ENCODE assay signal across 8 cellular contexts in the genomic region with DNA sequence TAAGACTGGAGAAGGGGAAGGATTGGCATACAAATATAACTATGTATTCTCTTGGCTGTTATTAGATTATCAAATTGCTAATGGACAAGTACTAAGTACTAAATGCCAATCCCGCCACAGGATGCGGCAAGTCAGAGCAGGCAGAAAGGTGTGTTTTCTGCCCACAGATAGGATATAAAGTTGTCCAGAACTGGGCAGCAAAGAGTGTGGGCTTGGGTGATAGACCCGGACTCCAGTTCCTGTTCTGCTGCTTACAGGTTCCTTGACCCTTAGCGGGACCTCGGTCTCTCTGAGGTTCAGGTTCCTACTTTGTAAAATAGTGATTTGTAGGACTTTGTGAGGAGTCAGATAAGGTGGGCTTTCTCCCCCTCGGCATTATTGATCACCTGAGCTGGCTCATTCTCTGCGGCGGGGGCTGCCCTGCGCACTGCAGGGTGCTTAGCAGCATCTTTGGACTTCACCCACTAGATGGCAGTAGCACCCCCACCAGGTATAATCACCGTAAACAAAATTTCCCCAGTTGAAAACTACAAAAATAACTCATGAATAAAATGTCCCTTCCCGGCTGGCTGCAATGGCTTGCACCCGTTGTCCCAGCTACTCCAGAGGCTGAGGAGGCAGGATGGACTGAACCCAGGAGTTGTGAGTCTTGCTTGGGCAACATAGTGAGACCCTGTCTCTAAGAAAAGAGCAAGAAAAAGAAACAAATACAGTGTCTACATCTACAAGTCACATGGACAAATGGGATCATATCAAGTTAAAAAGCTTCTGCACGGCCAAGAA.
DNase-seq lines count a peak whose midpoint lies in the region; ATAC-seq and TF ChIP-seq lines count a peak whose summit lies in the region.

No MANE protein-coding gene starts in this region.

- POLR2A ChIA-PET in CD8-positive, alpha-beta memory T cell (lab: Charles Lee): no interaction called here

- peak; percentile 79 for ATAC-seq in GM21528 (IDR thresholded peaks at IDR 0.05; ENCODE audit: low FRiP score, unreplicated experiment)

- H3K36me3 ChIP-seq in left ventricle myocardium inferior: no peaks in the 10 kb centered on the region
- no peaks in the 10 kb centered on the region for H3K36me3 ChIP-seq in CD8-positive, alpha-beta memory T cell (ENCODE audit: insufficient read depth, low read length)

- CTCF ChIA-PET in CD8-positive, alpha-beta memory T cell (lab: Charles Lee): interaction anchor here (1.4 kb wide), 2 partner anchors 14 to 21 kb away, joined by 3 to 4 read pairs; no protein-coding TSS in a partner anchor

- H3K36me3 Mint-ChIP-seq in CD8-positive, alpha-beta memory T cell: no peaks in the 10 kb centered on the region

- H3K27ac Mint-ChIP-seq in CD8-positive, alpha-beta memory T cell: no peak overlapping the region

- peaks cover 3 to 5% (median 5%) of the 10 kb centered on the region in 3 donors for H3K4me1 Mint-ChIP-seq in CD8-positive, alpha-beta memory T cell

- H3K4me3 Mint-ChIP-seq in CD8-positive, alpha-beta memory T cell: no peak overlapping the region

- DNase-seq in NCI-H2171 treated with DMSO at 0.1 percent for 48 hours (lab: John Stamatoyannopoulos, UW) (peak; percentile 26), NCI-H2171 (lab: John Stamatoyannopoulos, UW) (no peak), HuH-7.5 (ENCODE audit: low spot score) (peak; percentile 51), left ventricle myocardium inferior (no peak)
- peak; percentile 18 for DNase-seq in activated CD8-positive, alpha-beta memory T cell treated with anti-CD3 and anti-CD28 coated beads, Interleukin-2, amount 50 U/mL, for 4 hours
- peak; percentile 7 for DNase-seq in stimulated activated CD8-positive, alpha-beta memory T cell treated with anti-CD3 and anti-CD28 coated beads, Interleukin-7, amount 100 ng/mL, for 24 hours (ENCODE audit: low read depth)
- DNase-seq in CD8-positive, alpha-beta memory T cell: no peak

- H3K27me3 Mint-ChIP-seq in CD8-positive, alpha-beta memory T cell: peaks cover 2 to 24% of the 10 kb centered on the region in 2 donors

- H3K4me1 ChIP-seq in left ventricle myocardium inferior: peaks cover 4% of the 10 kb centered on the region
- no peaks in the 10 kb centered on the region for H3K4me1 ChIP-seq in CD8-positive, alpha-beta memory T cell (ENCODE audit: insufficient read depth, low read length)

- no peaks in the 10 kb centered on the region for H3K9me3 ChIP-seq in left ventricle myocardium inferior (replicated peaks)
- H3K9me3 ChIP-seq in CD8-positive, alpha-beta memory T cell (ENCODE audit: low read length): no peaks in the 10 kb centered on the region

- no peak overlapping the region for H3K27ac ChIP-seq in left ventricle myocardium inferior (replicated peaks)
- H3K27ac ChIP-seq in CD8-positive, alpha-beta memory T cell (ENCODE audit: low read depth, low read length): no peak overlapping the region

- TF ChIP-seq CTCF in left ventricle myocardium inferior (IDR thresholded peaks at IDR 0.05; ENCODE audit: borderline replicate concordance): peak; percentile 78

- intact Hi-C loops in left ventricle myocardium inferior (cut with micrococcal nuclease): no loop called here

- H3K4me3 ChIP-seq in left ventricle myocardium inferior: no peak overlapping the region
- no peak overlapping the region for H3K4me3 ChIP-seq in CD8-positive, alpha-beta memory T cell (ENCODE audit: low read length)

- H3K27me3 ChIP-seq in left ventricle myocardium inferior (ENCODE audit: low read depth): peaks cover 40% of the 10 kb centered on the region
- no peaks in the 10 kb centered on the region for H3K27me3 ChIP-seq in CD8-positive, alpha-beta memory T cell (ENCODE audit: insufficient read depth, low read length, poor library complexity, severe bottlenecking)

- peaks cover 0 to 2% (median 0%) of the 10 kb centered on the region in 5 donors for H3K9me3 Mint-ChIP-seq in CD8-positive, alpha-beta memory T cell

Comparison
In these comparisons a context has a peak if more than half of its experiments do, and no peak if none do; other contexts are left out.
1. DNase-seq: peak in NCI-H2171 treated with DMSO at 0.1 percent for 48 hours (single experiment), HuH-7.5 (single experiment), activated CD8-positive, alpha-beta memory T cell treated with anti-CD3 and anti-CD28 coated beads, Interleukin-2, amount 50 U/mL, for 4 hours (single experiment) and stimulated activated CD8-positive, alpha-beta memory T cell treated with anti-CD3 and anti-CD28 coated beads, Interleukin-7, amount 100 ng/mL, for 24 hours (single experiment); none in NCI-H2171 (single experiment), left ventricle myocardium inferior (single experiment) and CD8-positive, alpha-beta memory T cell (0 of 5).